ENCODE assay signal across 9 cellular contexts in genomic region chr3:9028134-9028533, GRCh38.
DNase-seq lines count a peak whose midpoint lies in the region; ATAC-seq, FAIRE-seq and TF ChIP-seq lines count a peak whose summit lies in the region.
"Had no signal": no experiment of that assay in that cellular context is flagged by ENCODE, and none has a peak within 500 bp of the region (broad histone marks: within the 10 kb centered on the region; RNA-seq: fewer than 3 reads in every experiment).

No MANE protein-coding gene starts in this region.

- H3K36me3 ChIP-seq in liver (ENCODE audit: control insufficient read depth in 4 of 4, insufficient read depth in 3 of 4, low read depth in 1 of 4, low read length in 3 of 4) (no peaks in the 10 kb centered on the region), HepG2 (replicated peaks in 1 of 2; ENCODE audit: control insufficient read depth in 1 of 2, insufficient read depth in 2 of 2, low read length in 2 of 2) (no peaks in the 10 kb centered on the region), esophagus muscularis mucosa (peaks cover 0 to 4% (median 2%) of the 10 kb centered on the region in 4 donors), aorta (ENCODE audit: control insufficient read depth in 1 of 2, insufficient read depth in 2 of 2, low read length in 1 of 2) (no peaks in the 10 kb centered on the region)

- DNase-seq in HepG2 (ENCODE audit: low spot score) (no peak), esophagus muscularis mucosa (ENCODE audit: extremely low spot score) (peak; percentile 94), mucosa of gallbladder (ENCODE audit: low spot score) (peak; percentile 85), aorta (peak; percentile 95), amniotic stem cell (lab: John Stamatoyannopoulos, UW) (no peak), NCI-H2227 (lab: John Stamatoyannopoulos, UW; ENCODE audit: unreplicated experiment) (no peak)
- DNase-seq: ACHN had no signal

- TF ChIP-seq POLR2A in HepG2 (IDR thresholded peaks at IDR 0.05; ENCODE audit: insufficient read depth in 1 of 2, low read depth in 2 of 2, low read length in 2 of 2) (no peak), esophagus muscularis mucosa (IDR thresholded peaks at IDR 0.05; ENCODE audit: low read depth) (no peak)

- H3K9ac ChIP-seq in liver (ENCODE audit: low read depth in 1 of 2, low read length in 2 of 2) (no peak overlapping the region), HepG2 (ENCODE audit: insufficient read depth, low read depth, low read length) (no peak overlapping the region)

- WGBS in liver: 28% methylated on average over 5 of the region's 5 CpGs
- 43% methylated on average over 4 of the region's 5 CpGs for WGBS in HepG2 (ENCODE audit: low lambda C conversion rate)
- 39% methylated on average over 5 of the region's 5 CpGs for WGBS in esophagus muscularis mucosa
- WGBS in aorta, 2 donors: 14 to 16% methylated on average over 5 of the region's 5 CpGs

- BruUV-seq in HepG2 (replicated peaks; lab: Mats Ljungman, UMichigan): no TSS peak

- TF ChIP-seq RAD21 in liver (IDR thresholded peaks at IDR 0.05) (no peak), HepG2 (CRISPR knock-in tag; IDR thresholded peaks at IDR 0.05) (no peak)

- no peak overlapping the region for H2AFZ ChIP-seq in HepG2 (ENCODE audit: low read length)

- H3K4me1 ChIP-seq in liver (ENCODE audit: control insufficient read depth in 4 of 4, insufficient read depth in 4 of 4, low read length in 3 of 4) (no peaks in the 10 kb centered on the region), HepG2 (ENCODE audit: insufficient read depth, low read length) (no peaks in the 10 kb centered on the region), esophagus muscularis mucosa (peaks cover 15 to 20% (median 17%) of the 10 kb centered on the region in 4 donors), aorta (ENCODE audit: control insufficient read depth in 1 of 2, insufficient read depth in 2 of 2, low read length in 2 of 2) (peaks cover 0 to 4% of the 10 kb centered on the region in 2 donors)

- H3K4me3 ChIP-seq in liver (ENCODE audit: low read depth in 1 of 3, low read length in 3 of 3) (no peak overlapping the region), HepG2 (replicated peaks in 1 of 3; ENCODE audit: insufficient read depth in 1 of 3, low read depth in 2 of 3, low read length in 3 of 3) (no peak overlapping the region), esophagus muscularis mucosa (no peak overlapping the region), aorta (ENCODE audit: low read length in 2 of 2) (no peak overlapping the region)

- ATAC-seq in HepG2 (no peak), aorta (ENCODE audit: low FRiP score) (peak; percentile 64), GM21576 (IDR thresholded peaks at IDR 0.05; ENCODE audit: unreplicated experiment) (no peak)

- POLR2A ChIA-PET in HepG2 (lab: Yijun Ruan, JAX): no interaction called here

- intact Hi-C loops in HepG2 (cut with micrococcal nuclease; ENCODE audit: unreplicated experiment) (no loop called here), esophagus muscularis mucosa (cut with DNase I) (no loop called here), aorta (cut with DNase I) (no loop called here)

- H3K27ac ChIP-seq in liver (ENCODE audit: low read depth in 1 of 2, low read length in 2 of 2) (no peak overlapping the region), HepG2 (ENCODE audit: extremely low read length, insufficient read depth, low read length) (no peak overlapping the region), esophagus muscularis mucosa (replicated peaks in 1 of 4) (peak overlapping the region in 2 of 4 donors; percentile 11 to 45), aorta (ENCODE audit: low read depth in 1 of 2, low read length in 2 of 2) (no peak overlapping the region)

- H3K4me2 ChIP-seq in HepG2 (ENCODE audit: low read depth, low read length): no peak overlapping the region

- no peak for TF ChIP-seq EP300 in HepG2 (IDR thresholded peaks at IDR 0.05; ENCODE audit: low read depth in 2 of 2, low read length in 2 of 2)
- TF ChIP-seq EP300 in HepG2 (CRISPR knock-in tag; IDR thresholded peaks at IDR 0.05; ENCODE audit: borderline replicate concordance): no peak
- TF ChIP-seq EP300 in esophagus muscularis mucosa (IDR thresholded peaks at IDR 0.05): no peak

- TF ChIP-seq CTCF in liver (IDR thresholded peaks at IDR 0.05; ENCODE audit: low read depth, low read length, missing input control) (no peak), HepG2 (CRISPR knock-in tag; IDR thresholded peaks at IDR 0.05) (no peak), esophagus muscularis mucosa (IDR thresholded peaks at IDR 0.05) (no peak)

- in situ Hi-C loops in HepG2 (cut with HindIII; ENCODE audit: extremely low pct_ligation_motif_present, low pct_unique_long_range_greater_than_20kb): no loop called here

- H3K9me3 ChIP-seq in liver (ENCODE audit: control insufficient read depth in 4 of 4, low read length in 3 of 4): no peaks in the 10 kb centered on the region
- H3K9me3 ChIP-seq in HepG2 (ENCODE audit: low read length): no peaks in the 10 kb centered on the region
- no peaks in the 10 kb centered on the region for H3K9me3 ChIP-seq in esophagus muscularis mucosa
- H3K9me3 ChIP-seq in aorta (ENCODE audit: control insufficient read depth, low read length): no peaks in the 10 kb centered on the region

- no peaks in the 10 kb centered on the region for H4K20me1 ChIP-seq in HepG2 (ENCODE audit: insufficient read depth, low read length)

- CTCF ChIA-PET in HepG2 (lab: Yijun Ruan, JAX; ENCODE audit: low intra/inter-chr PET ratio, low total read pairs): no interaction called here

- H3K79me2 ChIP-seq in HepG2 (ENCODE audit: insufficient read depth, low read length): no peaks in the 10 kb centered on the region

- no peak for FAIRE-seq in HepG2 (lab: Jason Lieb, UNC)

- no peaks in the 10 kb centered on the region for H3K27me3 ChIP-seq in liver (ENCODE audit: control insufficient read depth in 4 of 4, insufficient read depth in 4 of 4, low read length in 3 of 4)
- H3K27me3 ChIP-seq in HepG2 (ENCODE audit: control insufficient read depth in 1 of 2, insufficient read depth in 2 of 2, low read length in 2 of 2): no peaks in the 10 kb centered on the region; a peak in 1 of 5 replicates
- H3K27me3 ChIP-seq in esophagus muscularis mucosa: no peaks in the 10 kb centered on the region
- no peaks in the 10 kb centered on the region for H3K27me3 ChIP-seq in aorta (ENCODE audit: control insufficient read depth in 1 of 2, insufficient read depth in 2 of 2, low read length in 1 of 2)

TF ChIP-seq in liver, 16 proteins besides CTCF, POLR2A, EP300 and RAD21:
- TF ChIP-seq TAF1 (conservative IDR thresholded peaks at IDR 0.05) (no peak), NR2F2 (IDR thresholded peaks at IDR 0.05) (peak; percentile 36), YY1 (IDR thresholded peaks at IDR 0.05) (no peak)
- TF ChIP-seq, protein P1, sequence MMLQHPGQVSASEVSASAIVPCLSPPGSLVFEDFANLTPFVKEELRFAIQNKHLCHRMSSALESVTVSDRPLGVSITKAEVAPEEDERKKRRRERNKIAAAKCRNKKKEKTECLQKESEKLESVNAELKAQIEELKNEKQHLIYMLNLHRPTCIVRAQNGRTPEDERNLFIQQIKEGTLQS (IDR thresholded peaks at IDR 0.05): no peak
- TF ChIP-seq, protein P2, sequence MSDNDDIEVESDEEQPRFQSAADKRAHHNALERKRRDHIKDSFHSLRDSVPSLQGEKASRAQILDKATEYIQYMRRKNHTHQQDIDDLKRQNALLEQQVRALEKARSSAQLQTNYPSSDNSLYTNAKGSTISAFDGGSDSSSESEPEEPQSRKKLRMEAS (IDR thresholded peaks at IDR 0.05): no peak

TF ChIP-seq in HepG2, 621 proteins besides CTCF, POLR2A, EP300 and RAD21:
- TF ChIP-seq THAP11 (CRISPR knock-in tag; IDR thresholded peaks at IDR 0.05) (no peak), ELF3 (CRISPR knock-in tag; IDR thresholded peaks at IDR 0.05) (no peak), NCOA2 (CRISPR knock-in tag; IDR thresholded peaks at IDR 0.05) (no peak), ZNF737 (CRISPR knock-in tag; IDR thresholded peaks at IDR 0.05; ENCODE audit: borderline replicate concordance) (no peak), ZKSCAN1 (IDR thresholded peaks at IDR 0.05; ENCODE audit: low read length) (no peak)
- TF ChIP-seq, protein P3, sequence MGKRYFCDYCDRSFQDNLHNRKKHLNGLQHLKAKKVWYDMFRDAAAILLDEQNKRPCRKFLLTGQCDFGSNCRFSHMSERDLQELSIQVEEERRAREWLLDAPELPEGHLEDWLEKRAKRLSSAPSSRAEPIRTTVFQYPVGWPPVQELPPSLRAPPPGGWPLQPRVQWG (CRISPR knock-in tag; IDR thresholded peaks at IDR 0.05; ENCODE audit: borderline replicate concordance, low read depth): no peak
TF ChIP-seq in HepG2: peak in this region for 0.

Comparison
In these comparisons a context has a peak if more than half of its experiments do, and no peak if none do; other contexts are left out.
1. DNase-seq: peak in esophagus muscularis mucosa (single experiment), mucosa of gallbladder (single experiment) and aorta (2 of 2); none in HepG2 (single experiment), amniotic stem cell (single experiment) and NCI-H2227 (single experiment).